Comparison of ENCODE assay signal across 9 cellular contexts in the genomic region with DNA sequence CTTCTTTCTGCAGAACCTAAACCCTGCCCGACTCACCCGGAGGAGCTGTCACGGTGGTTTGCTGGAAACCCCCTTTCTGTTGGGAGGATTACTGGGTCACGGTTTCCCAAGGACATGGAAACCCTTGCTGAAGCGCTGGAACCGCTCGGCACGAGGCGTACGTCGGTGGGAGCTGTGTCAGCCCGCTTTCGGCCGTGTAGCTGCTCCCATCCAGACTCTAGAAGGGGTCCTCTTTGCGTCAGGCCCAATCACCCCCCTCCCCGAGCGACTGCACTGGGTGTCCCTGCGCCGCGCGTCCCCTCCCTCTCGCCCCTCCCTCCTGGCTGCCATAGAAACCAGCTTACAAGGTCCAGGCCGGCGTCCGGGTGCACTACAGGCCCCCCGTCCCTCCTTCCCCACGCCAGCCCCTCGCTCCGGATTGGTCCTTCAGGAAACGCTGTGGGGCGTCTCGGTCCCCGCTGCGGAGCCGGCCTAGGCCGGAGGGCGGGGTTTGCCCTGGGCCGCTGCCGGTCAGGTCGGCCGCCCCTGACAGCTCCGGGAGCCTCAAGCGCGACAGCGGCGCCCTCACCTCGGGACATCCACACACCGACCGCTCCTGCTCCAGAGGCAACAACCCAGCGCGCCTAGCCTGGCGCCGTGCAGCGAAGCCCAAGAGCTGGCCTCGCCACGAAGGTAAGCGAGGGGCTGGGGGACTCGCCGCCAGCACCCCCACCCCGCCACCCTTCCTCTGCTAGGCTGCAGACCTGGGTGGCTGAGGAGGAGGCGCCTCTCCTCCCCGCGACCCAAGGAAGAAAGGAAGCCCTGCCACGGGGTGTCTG. TPM values are rescaled to one million over a fixed set of nuclear protein-coding genes. Genes with fewer than 3 reads are reported as not detected.
DNase-seq lines count a peak whose midpoint lies in the region; ATAC-seq, FAIRE-seq and TF ChIP-seq lines count a peak whose summit lies in the region.
"Had no signal": no experiment of that assay in that cellular context is flagged by ENCODE, and none has a peak within 500 bp of the region (broad histone marks: within the 10 kb centered on the region; RNA-seq: fewer than 3 reads in every experiment).

NIM1K (plus strand) TSS at position 486 of the 818 bp plus-strand sequence. CDS start 53,551 bp downstream, outside the sequence.

- CTCF ChIA-PET in activated CD8-positive, alpha-beta T cell treated with anti-CD3 and anti-CD28 coated beads for 36 hours (lab: Charles Lee) = interaction anchor here (1.5 kb wide), 1 partner anchor 198 kb away, joined by 6 read pairs; no protein-coding TSS in a partner anchor

- no peak for TF ChIP-seq CTCF in activated CD8-positive, alpha-beta T cell treated with anti-CD3 and anti-CD28 coated beads for 36 hours (IDR thresholded peaks at IDR 0.05)
- no peak for TF ChIP-seq CTCF in endodermal cell (conservative IDR thresholded peaks at IDR 0.05)

- H3K4me1 ChIP-seq in endodermal cell (ENCODE audit: control insufficient read depth, insufficient read depth, low read length) = no peaks in the 10 kb centered on the region

- DNase-seq in GM12891 (ENCODE audit: insufficient read length, low spot score) = peak; percentile 53
- peak; percentile 16 for DNase-seq in HCEC 1CT
- DNase-seq in NCI-H128 (lab: John Stamatoyannopoulos, UW; ENCODE audit: unreplicated experiment) = peak; percentile 42
- peak; percentile 53 for DNase-seq in activated CD8-positive, alpha-beta T cell treated with anti-CD3 and anti-CD28 coated beads for 36 hours
- DNase-seq in endodermal cell = peak; percentile 90
- DNase-seq in mesenteric fat pad (ENCODE audit: low spot score) = peak; percentile 90
- peak; percentile 33 to 43 for DNase-seq in stimulated activated CD8-positive, alpha-beta memory T cell treated with anti-CD3 and anti-CD28 coated beads, Interleukin-15, amount 100 ng/mL, for 48 hours (ENCODE audit: low read depth in 2 of 2)

- peak; percentile 74 for FAIRE-seq in GM12891 (lab: Jason Lieb, UNC)

- ATAC-seq in activated CD8-positive, alpha-beta T cell treated with anti-CD3 and anti-CD28 coated beads for 36 hours = peak; percentile 61
- no peak for ATAC-seq in HG03469 (IDR thresholded peaks at IDR 0.05; ENCODE audit: unreplicated experiment)

- H3K4me3 Mint-ChIP-seq in activated CD8-positive, alpha-beta T cell treated with anti-CD3 and anti-CD28 coated beads for 36 hours = peak within 1 kb of the TSS; percentile 82
- peak within 1 kb of the TSS; percentile 52 for H3K4me3 Mint-ChIP-seq in endodermal cell

- peak within 1 kb of the TSS; percentile 75 for H3K27ac Mint-ChIP-seq in activated CD8-positive, alpha-beta T cell treated with anti-CD3 and anti-CD28 coated beads for 36 hours
- H3K27ac Mint-ChIP-seq in endodermal cell = no peak within 1 kb of the TSS

- H3K27ac ChIP-seq in endodermal cell (ENCODE audit: low read depth, low read length) = no peak within 1 kb of the TSS

- 1 to 2% methylated on average over 30 to 64 of the region's 64 CpGs for WGBS in endodermal cell (ENCODE audit: insufficient coverage in 1 of 2, insufficient read length in 1 of 2), 2 experiments

- H3K9me3 ChIP-seq in endodermal cell (ENCODE audit: control insufficient read depth, low read length) = no peaks in the 10 kb centered on the region

- H3K27me3 ChIP-seq in endodermal cell (ENCODE audit: control insufficient read depth, insufficient read depth, low read length, poor library complexity, severe bottlenecking) = peaks cover 49% of the 10 kb centered on the region

- no peak within 1 kb of the TSS for H3K9ac ChIP-seq in endodermal cell (ENCODE audit: extremely low read depth, low read length, poor library complexity, severe bottlenecking)

- H3K27me3 Mint-ChIP-seq in activated CD8-positive, alpha-beta T cell treated with anti-CD3 and anti-CD28 coated beads for 36 hours = peaks cover 21% of the 10 kb centered on the region
- peaks cover 64% of the 10 kb centered on the region for H3K27me3 Mint-ChIP-seq in endodermal cell (ENCODE audit: insufficient read depth)

- peak within 1 kb of the TSS; percentile 78 for H3K4me3 ChIP-seq in endodermal cell (ENCODE audit: low read length)

- peaks cover 1% of the 10 kb centered on the region for H3K9me3 Mint-ChIP-seq in activated CD8-positive, alpha-beta T cell treated with anti-CD3 and anti-CD28 coated beads for 36 hours
- H3K9me3 Mint-ChIP-seq in endodermal cell = no peaks in the 10 kb centered on the region

- H3K36me3 Mint-ChIP-seq in activated CD8-positive, alpha-beta T cell treated with anti-CD3 and anti-CD28 coated beads for 36 hours (ENCODE audit: low read depth) = peaks cover 6% of the 10 kb centered on the region
- peaks cover 1% of the 10 kb centered on the region for H3K36me3 Mint-ChIP-seq in endodermal cell (ENCODE audit: low read depth)

- intact Hi-C loops in activated CD8-positive, alpha-beta T cell treated with anti-CD3 and anti-CD28 coated beads for 36 hours (cut with micrococcal nuclease) = loop anchor here (5.0 to 10.0 kb wide), 2 partner anchors 85 to 113 kb away; no protein-coding TSS in a partner anchor

- POLR2A ChIA-PET in activated CD8-positive, alpha-beta T cell treated with anti-CD3 and anti-CD28 coated beads for 36 hours (lab: Charles Lee) = no interaction called here

- H3K36me3 ChIP-seq in endodermal cell (ENCODE audit: control insufficient read depth, insufficient read depth, low read length) = no peaks in the 10 kb centered on the region

- H3K4me1 Mint-ChIP-seq in activated CD8-positive, alpha-beta T cell treated with anti-CD3 and anti-CD28 coated beads for 36 hours (ENCODE audit: low read depth) = peaks cover 29% of the 10 kb centered on the region
- H3K4me1 Mint-ChIP-seq in endodermal cell = peaks cover 12% of the 10 kb centered on the region

- no peak; the same call in 1 of the 2 replicates for TF ChIP-seq POLR2A in GM12891 (IDR thresholded peaks at IDR 0.05; ENCODE audit: low read depth, low read length)

TF ChIP-seq in GM12891, 5 proteins besides CTCF, POLR2A, EP300 and RAD21:
- TF ChIP-seq POU2F2 (IDR thresholded peaks at IDR 0.05; ENCODE audit: low read depth, low read length) (peak; percentile 11; the same call in 1 of the 2 replicates), PAX5 (IDR thresholded peaks at IDR 0.05; ENCODE audit: insufficient read depth, low read length, severe bottlenecking) (no peak), TAF1 (IDR thresholded peaks at IDR 0.05; ENCODE audit: low read depth, low read length) (0 out of 2 replicates have a peak, but pooled peaks have one; percentile 28), POLR2AphosphoS5 (IDR thresholded peaks at IDR 0.05; ENCODE audit: low read depth, low read length) (no peak), SPI1 (IDR thresholded peaks at IDR 0.05; ENCODE audit: low read depth, low read length) (no peak)

RNA-seq across cellular contexts. Expression of gene NIM1K, which starts in this region (rescaled TPM):
- 1.6 TPM for polyA plus RNA-seq in GM12891 (2012; ENCODE audit: low read depth, missing spikeins)
- total RNA-seq in activated CD8-positive, alpha-beta T cell treated with anti-CD3 and anti-CD28 coated beads for 36 hours = 1 to 10 TPM; 2.1 to 3.2 TPM
- total RNA-seq in endodermal cell (not detected), mesenteric fat pad (0.58 TPM)
- 0.25 TPM for polyA plus RNA-seq in endodermal cell (2013, experiment 1 of 2)
- polyA plus RNA-seq in endodermal cell (2013, experiment 2 of 2) = 0.29 TPM
- total RNA-seq: glomerular endothelial cell had no signal

Comparison
In these comparisons a context has a peak if more than half of its experiments do, and no peak if none do; other contexts are left out.
1. Peak in DNase-seq and H3K4me3 ChIP-seq in endodermal cell; RNA of the gene not detected or under 1 TPM.
2. Peak in DNase-seq in mesenteric fat pad; RNA of the gene not detected or under 1 TPM.
3. DNase-seq: peak in every context shown above with its lines; median percentile 90 in endodermal cell; 90 in mesenteric fat pad; 53 in GM12891; 53 in activated CD8-positive, alpha-beta T cell treated with anti-CD3 and anti-CD28 coated beads for 36 hours; 42 in NCI-H128; 38 in stimulated activated CD8-positive, alpha-beta memory T cell treated with anti-CD3 and anti-CD28 coated beads, Interleukin-15, amount 100 ng/mL, for 48 hours; 16 in HCEC 1CT.